In genomic region chr22:29205598-29206371, GRCh38 we compare ENCODE assay signal across 9 cellular contexts. TPM values are rescaled to one million over a fixed set of nuclear protein-coding genes. Genes with fewer than 3 reads are reported as not detected.
A peak's percentile ranks its signal among the peaks of the same experiment; 100 is the strongest.
DNase-seq lines count a peak whose midpoint lies in the region; ATAC-seq and TF ChIP-seq lines count a peak whose summit lies in the region.
"Had no signal": no experiment of that assay in that cellular context is flagged by ENCODE, and none has a peak within 500 bp of the region (broad histone marks: within the 10 kb centered on the region; RNA-seq: fewer than 3 reads in every experiment).

TSS of gene EMID1 (plus strand) at chr22:29205896. CDS start at chr22:29206039, 143 bp downstream.

- BruUV-seq in Panc1 (replicated peaks; lab: Mats Ljungman, UMichigan) = no TSS peak

- in situ Hi-C loops in Panc1 (cut with HindIII; ENCODE audit: low pct_unique_long_range_greater_than_20kb, low sequenced_read_pairs) = no loop called here

- H3K9me3 ChIP-seq in Panc1 (ENCODE audit: control insufficient read depth, insufficient read depth, low read depth, low read length) (no peaks in the 10 kb centered on the region), ectodermal cell (ENCODE audit: control insufficient read depth, low read length) (no peaks in the 10 kb centered on the region), mucosa of rectum (ENCODE audit: control insufficient read depth in 2 of 2, low read length in 2 of 2) (no peaks in the 10 kb centered on the region)

- POLR2A ChIA-PET in Panc1 (lab: Charles Lee) = no interaction called here

- H3K27ac ChIP-seq in Panc1 (ENCODE audit: low read length) = no peak within 1 kb of the TSS
- H3K27ac ChIP-seq in ectodermal cell (ENCODE audit: insufficient read depth, low read depth, low read length, poor library complexity, severe bottlenecking) = no peak within 1 kb of the TSS
- peak within 1 kb of the TSS; percentile 8 to 43 for H3K27ac ChIP-seq in mucosa of rectum (ENCODE audit: low read depth in 2 of 2, low read length in 2 of 2)
- no peak within 1 kb of the TSS for H3K27ac ChIP-seq in urinary bladder (ENCODE audit: low read depth)

- intact Hi-C loops in activated naive CD4-positive, alpha-beta T cell treated with anti-CD3 and anti-CD28 coated beads for 36 hours (cut with micrococcal nuclease) = no loop called here
- intact Hi-C loops in Panc1 (cut with micrococcal nuclease; ENCODE audit: unreplicated experiment) = no loop called here

- no peaks in the 10 kb centered on the region for H3K36me3 ChIP-seq in Panc1 (ENCODE audit: control insufficient read depth, insufficient read depth, low read length)
- H3K36me3 ChIP-seq in ectodermal cell (ENCODE audit: control insufficient read depth, insufficient read depth, low read length) = no peaks in the 10 kb centered on the region
- H3K36me3 ChIP-seq in mucosa of rectum (ENCODE audit: control insufficient read depth in 2 of 2, insufficient read depth in 2 of 2, low read length in 2 of 2) = no peaks in the 10 kb centered on the region
- H3K36me3 ChIP-seq in urinary bladder (ENCODE audit: insufficient read depth) = no peaks in the 10 kb centered on the region

- H3K4me1 Mint-ChIP-seq in activated naive CD4-positive, alpha-beta T cell treated with anti-CD3 and anti-CD28 coated beads for 36 hours (ENCODE audit: low read depth) = peaks cover 6% of the 10 kb centered on the region

- ATAC-seq in Panc1 (peak; percentile 62), GM18858 (IDR thresholded peaks at IDR 0.05; ENCODE audit: unreplicated experiment) (no peak)

- CTCF ChIA-PET in activated naive CD4-positive, alpha-beta T cell treated with anti-CD3 and anti-CD28 coated beads for 36 hours (lab: Charles Lee) = interaction anchor here (0.9 to 3.0 kb wide), 2 partner anchors 40 to 64 kb away, joined by 3 to 13 read pairs; no protein-coding TSS in a partner anchor
- CTCF ChIA-PET in Panc1 (lab: Charles Lee) = no interaction called here

- peaks cover 43% of the 10 kb centered on the region for H3K27me3 Mint-ChIP-seq in activated naive CD4-positive, alpha-beta T cell treated with anti-CD3 and anti-CD28 coated beads for 36 hours (ENCODE audit: low read depth)

- H3K27me3 ChIP-seq in Panc1 (ENCODE audit: control insufficient read depth, insufficient read depth, low read length) (no peaks in the 10 kb centered on the region; the same call in 1 of the 2 replicates), ectodermal cell (ENCODE audit: control insufficient read depth, insufficient read depth, low read length, poor library complexity, severe bottlenecking) (peaks cover 3% of the 10 kb centered on the region), mucosa of rectum (ENCODE audit: control insufficient read depth in 2 of 2, insufficient read depth in 2 of 2, low read length in 2 of 2) (peaks cover 7 to 11% of the 10 kb centered on the region in 2 donors)

- H3K4me3 Mint-ChIP-seq in activated naive CD4-positive, alpha-beta T cell treated with anti-CD3 and anti-CD28 coated beads for 36 hours = peak within 1 kb of the TSS; percentile 13

- H3K36me3 Mint-ChIP-seq in activated naive CD4-positive, alpha-beta T cell treated with anti-CD3 and anti-CD28 coated beads for 36 hours (ENCODE audit: low read depth) = no peaks in the 10 kb centered on the region

- H3K4me1 ChIP-seq in Panc1 (ENCODE audit: control insufficient read depth, insufficient read depth, low read length) = peaks cover 3% of the 10 kb centered on the region; the same call in 1 of the 2 replicates
- peaks cover 26% of the 10 kb centered on the region for H3K4me1 ChIP-seq in ectodermal cell (ENCODE audit: control insufficient read depth, insufficient read depth, low read length)
- peaks cover 11 to 19% of the 10 kb centered on the region in 2 donors for H3K4me1 ChIP-seq in mucosa of rectum (ENCODE audit: control insufficient read depth in 2 of 2, insufficient read depth in 2 of 2, low read length in 2 of 2)
- H3K4me1 ChIP-seq in urinary bladder (ENCODE audit: insufficient read depth) = no peaks in the 10 kb centered on the region

- peak; percentile 20 for DNase-seq in activated naive CD4-positive, alpha-beta T cell treated with anti-CD3 and anti-CD28 coated beads for 36 hours
- no peak for DNase-seq in activated naive CD4-positive, alpha-beta T cell (lab: John Stamatoyannopoulos, UW)
- no peak for DNase-seq in Panc1 (ENCODE audit: low read depth, low spot score)
- no peak for DNase-seq in ureter (ENCODE audit: low spot score)

- no peaks in the 10 kb centered on the region for H3K9me3 Mint-ChIP-seq in activated naive CD4-positive, alpha-beta T cell treated with anti-CD3 and anti-CD28 coated beads for 36 hours

- H3K27ac Mint-ChIP-seq in activated naive CD4-positive, alpha-beta T cell treated with anti-CD3 and anti-CD28 coated beads for 36 hours = no peak within 1 kb of the TSS

- TF ChIP-seq CTCF in Panc1 (IDR thresholded peaks at IDR 0.05) = no peak; the same call in 1 of the 2 replicates

- WGBS in ectodermal cell, 2 experiments = 3% methylated on average over 90 of the region's 90 CpGs
- WGBS in urinary bladder = 1% methylated on average over 89 of the region's 90 CpGs

- peak within 1 kb of the TSS; percentile 30 to 38; a peak in 3 of 4 replicates for H3K4me3 ChIP-seq in Panc1 (ENCODE audit: low read depth in 2 of 2, low read length in 2 of 2)
- H3K4me3 ChIP-seq in ectodermal cell (ENCODE audit: insufficient read depth, low read depth, low read length) = peak within 1 kb of the TSS; percentile 66
- H3K4me3 ChIP-seq in mucosa of rectum (ENCODE audit: low read length in 2 of 2) = peak within 1 kb of the TSS; percentile 57 to 65
- H3K4me3 ChIP-seq in urinary bladder (ENCODE audit: low read depth, low read length) = peak within 1 kb of the TSS; percentile 61

- peak within 1 kb of the TSS; percentile 32 to 50 for H3K9ac ChIP-seq in mucosa of rectum (ENCODE audit: low read depth in 1 of 2, low read length in 2 of 2)

RNA-seq across cellular contexts. Expression of gene EMID1, which starts in this region (rescaled TPM):
- total RNA-seq in activated naive CD4-positive, alpha-beta T cell treated with anti-CD3 and anti-CD28 coated beads for 36 hours = not detected
- total RNA-seq in Panc1 (2021; ENCODE audit: unreplicated experiment) (1.1 TPM), urinary bladder (9.4 TPM), ureter (2.4 TPM)
- polyA plus RNA-seq in Panc1 (2012; ENCODE audit: insufficient read length) = 1.8 TPM
- 21.6 TPM for polyA plus RNA-seq in ectodermal cell (2013, experiment 1 of 4)
- 24.8 TPM for polyA plus RNA-seq in ectodermal cell (2013, experiment 2 of 4)
- 19.0 TPM for polyA plus RNA-seq in ectodermal cell (2013, experiment 3 of 4)
- polyA plus RNA-seq in ectodermal cell (2013, experiment 4 of 4) = 22.6 TPM
- 7.0 TPM for polyA plus RNA-seq in urinary bladder
- total RNA-seq: pulmonary artery endothelial cell had no signal

Comparison
In these comparisons a context has a peak if more than half of its experiments do, and no peak if none do; other contexts are left out.
1. Peak in DNase-seq in activated naive CD4-positive, alpha-beta T cell treated with anti-CD3 and anti-CD28 coated beads for 36 hours; RNA of the gene not detected or under 1 TPM.
2. H3K27ac ChIP-seq: peak in mucosa of rectum (2 of 2); none in Panc1 (single experiment), ectodermal cell (single experiment) and urinary bladder (single experiment).
3. Peak in every context shown above with its lines, with median percentiles within 50 percentile points of each other: H3K4me3 ChIP-seq.